1 cellular context compared by ENCODE assay signal in the genomic region with DNA sequence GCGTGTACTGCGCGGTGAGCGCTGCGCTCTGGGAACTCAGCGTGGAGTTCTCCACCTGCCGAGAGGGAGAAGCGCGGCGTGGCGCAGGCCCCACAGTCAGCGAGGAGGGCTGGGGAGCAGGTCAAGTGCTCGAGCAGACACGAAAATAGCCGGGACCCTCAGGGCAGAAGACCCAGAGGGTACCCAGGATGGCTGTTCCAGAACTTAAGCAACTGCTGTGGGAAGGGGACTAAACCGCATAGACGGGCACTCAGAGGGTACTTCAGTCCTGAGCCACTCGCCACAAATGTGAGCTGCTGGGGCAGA.
TF ChIP-seq lines count a peak whose summit lies in the region.

No MANE protein-coding gene starts in this region.

TF ChIP-seq in IMR-90, 13 proteins besides CTCF, POLR2A, EP300 and RAD21:
- TF ChIP-seq FOS (IDR thresholded peaks at IDR 0.05; ENCODE audit: low read depth, low read length) (no peak), CEBPB (IDR thresholded peaks at IDR 0.05; ENCODE audit: low read depth, low read length) (no peak), BHLHE40 (IDR thresholded peaks at IDR 0.05; ENCODE audit: low read depth, low read length) (no peak), NFE2L2 (IDR thresholded peaks at IDR 0.05; ENCODE audit: low read depth, low read length) (no peak)
- TF ChIP-seq, protein P1, sequence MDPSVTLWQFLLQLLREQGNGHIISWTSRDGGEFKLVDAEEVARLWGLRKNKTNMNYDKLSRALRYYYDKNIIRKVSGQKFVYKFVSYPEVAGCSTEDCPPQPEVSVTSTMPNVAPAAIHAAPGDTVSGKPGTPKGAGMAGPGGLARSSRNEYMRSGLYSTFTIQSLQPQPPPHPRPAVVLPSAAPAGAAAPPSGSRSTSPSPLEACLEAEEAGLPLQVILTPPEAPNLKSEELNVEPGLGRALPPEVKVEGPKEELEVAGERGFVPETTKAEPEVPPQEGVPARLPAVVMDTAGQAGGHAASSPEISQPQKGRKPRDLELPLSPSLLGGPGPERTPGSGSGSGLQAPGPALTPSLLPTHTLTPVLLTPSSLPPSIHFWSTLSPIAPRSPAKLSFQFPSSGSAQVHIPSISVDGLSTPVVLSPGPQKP (IDR thresholded peaks at IDR 0.05; ENCODE audit: borderline replicate concordance, low read depth, low read length): no peak
